In genomic region chr6:18596529-18596835, GRCh38 we compare ENCODE assay signal across 11 cellular contexts.
DNase-seq lines count a peak whose midpoint lies in the region; ATAC-seq and TF ChIP-seq lines count a peak whose summit lies in the region.
"Had no signal": no experiment of that assay in that cellular context is flagged by ENCODE, and none has a peak within 500 bp of the region (broad histone marks: within the 10 kb centered on the region; RNA-seq: fewer than 3 reads in every experiment).

No MANE protein-coding gene starts in this region.

- no peak overlapping the region for H3K9ac ChIP-seq in OCI-LY3 (ENCODE audit: low read length)

- no peak overlapping the region for H3K4me3 Mint-ChIP-seq in CD14-positive monocyte
- H3K4me3 Mint-ChIP-seq in glutamatergic neuron (ENCODE audit: unreplicated experiment): no peak overlapping the region
- H3K4me3 Mint-ChIP-seq: activated naive CD8-positive, alpha-beta T cell treated with anti-CD3 and anti-CD28 coated beads, Interleukin-2, amount 10 ng/mL, durations not matched to agents 7 days and 5 days; dendritic cell treated with granulocyte-macrophage colony-stimulating factor and Interleukin-4, amounts not matched to agents 40 ng/mL and 50 ng/mL, for 4 days had no signal

- H3K4me3 ChIP-seq in OCI-LY3 (ENCODE audit: low read length): 0 out of 2 replicates have a peak overlapping the region, but pooled peaks have one; percentile 23

- peak overlapping the region; percentile 56 for H3K4me2 ChIP-seq in OCI-LY3 (ENCODE audit: low read length)

- intact Hi-C loops in CD14-positive monocyte (cut with micrococcal nuclease): no loop called here

- H3K4me1 Mint-ChIP-seq in CD14-positive monocyte (peaks cover 4% of the 10 kb centered on the region), glutamatergic neuron (ENCODE audit: low read depth, unreplicated experiment) (peaks cover 4% of the 10 kb centered on the region)
- H3K4me1 Mint-ChIP-seq: activated naive CD8-positive, alpha-beta T cell treated with anti-CD3 and anti-CD28 coated beads, Interleukin-2, amount 10 ng/mL, durations not matched to agents 7 days and 5 days had no signal

- H3K27ac ChIP-seq in OCI-LY3 (ENCODE audit: low read length): no peak overlapping the region

- TF ChIP-seq CTCF in CD14-positive monocyte (IDR thresholded peaks at IDR 0.05): peak; percentile 71
- TF ChIP-seq CTCF in OCI-LY3 (IDR thresholded peaks at IDR 0.05; ENCODE audit: low read depth, low read length): no peak
- TF ChIP-seq CTCF in glutamatergic neuron (IDR thresholded peaks at IDR 0.05; ENCODE audit: partially characterized antibody, unreplicated experiment): peak; percentile 56

- no peak for DNase-seq in CD14-positive monocyte (ENCODE audit: low spot score)
- DNase-seq in glutamatergic neuron: no peak
- no peak for DNase-seq in NCI-H82 treated with DMSO at 0.1 percent for 48 hours (lab: John Stamatoyannopoulos, UW; ENCODE audit: unreplicated experiment)
- DNase-seq in iPS-NIHi7 (ENCODE audit: extremely low spot score): no peak
- no peak for DNase-seq in activated gamma-delta T cell treated with Interleukin-2 at 50 U/mL for 16 hours
- no peak for DNase-seq in nucleus accumbens (lab: John Stamatoyannopoulos, UW)
- DNase-seq: activated naive CD8-positive, alpha-beta T cell treated with anti-CD3 and anti-CD28 coated beads, Interleukin-2, amount 10 ng/mL, durations not matched to agents 7 days and 5 days had no signal

- no peaks in the 10 kb centered on the region for H3K9me3 ChIP-seq in OCI-LY3 (ENCODE audit: insufficient read depth, low read length)

- 0 out of 2 replicates have a peak overlapping the region, but pooled peaks have one; percentile 74 for H2AFZ ChIP-seq in OCI-LY3 (ENCODE audit: low read depth, low read length)

- H3K9me3 Mint-ChIP-seq in CD14-positive monocyte (no peaks in the 10 kb centered on the region), glutamatergic neuron (ENCODE audit: unreplicated experiment) (no peaks in the 10 kb centered on the region)
- H3K9me3 Mint-ChIP-seq: activated naive CD8-positive, alpha-beta T cell treated with anti-CD3 and anti-CD28 coated beads, Interleukin-2, amount 10 ng/mL, durations not matched to agents 7 days and 5 days; dendritic cell treated with granulocyte-macrophage colony-stimulating factor and Interleukin-4, amounts not matched to agents 40 ng/mL and 50 ng/mL, for 4 days; naive thymus-derived CD8-positive, alpha-beta T cell had no signal

- no peak overlapping the region for H3K27ac Mint-ChIP-seq in CD14-positive monocyte
- H3K27ac Mint-ChIP-seq in glutamatergic neuron (ENCODE audit: unreplicated experiment): no peak overlapping the region
- H3K27ac Mint-ChIP-seq: activated naive CD8-positive, alpha-beta T cell treated with anti-CD3 and anti-CD28 coated beads, Interleukin-2, amount 10 ng/mL, durations not matched to agents 7 days and 5 days; dendritic cell treated with granulocyte-macrophage colony-stimulating factor and Interleukin-4, amounts not matched to agents 40 ng/mL and 50 ng/mL, for 4 days; naive thymus-derived CD8-positive, alpha-beta T cell had no signal

- H3K27me3 Mint-ChIP-seq in CD14-positive monocyte (ENCODE audit: low read depth in 3 of 3): peaks cover 0 to 5% (median 3%) of the 10 kb centered on the region in 3 donors
- H3K27me3 Mint-ChIP-seq in glutamatergic neuron (ENCODE audit: unreplicated experiment): no peaks in the 10 kb centered on the region

- H3K4me1 ChIP-seq in OCI-LY3 (ENCODE audit: low read length): peaks cover 28% of the 10 kb centered on the region

- H4K20me1 ChIP-seq in OCI-LY3 (ENCODE audit: insufficient read depth, low read length): no peaks in the 10 kb centered on the region

- no peaks in the 10 kb centered on the region for H3K79me2 ChIP-seq in OCI-LY3 (ENCODE audit: low read length)

- H3K36me3 Mint-ChIP-seq in CD14-positive monocyte: no peaks in the 10 kb centered on the region
- H3K36me3 Mint-ChIP-seq in glutamatergic neuron (ENCODE audit: unreplicated experiment): no peaks in the 10 kb centered on the region
- H3K36me3 Mint-ChIP-seq: activated naive CD8-positive, alpha-beta T cell treated with anti-CD3 and anti-CD28 coated beads, Interleukin-2, amount 10 ng/mL, durations not matched to agents 7 days and 5 days; naive thymus-derived CD8-positive, alpha-beta T cell had no signal

- H3K36me3 ChIP-seq in OCI-LY3 (replicated peaks; ENCODE audit: low read depth, low read length): no peaks in the 10 kb centered on the region

- ATAC-seq in GM21390 (IDR thresholded peaks at IDR 0.05; ENCODE audit: unreplicated experiment): peak; percentile 14
- ATAC-seq: naive thymus-derived CD8-positive, alpha-beta T cell had no signal

- H3K27me3 ChIP-seq in OCI-LY3 (ENCODE audit: low read depth, low read length): no peaks in the 10 kb centered on the region
